Comparison of ENCODE assay signal across 8 cellular contexts in genomic region chr3:71063768-71064287, GRCh38.
DNase-seq lines count a peak whose midpoint lies in the region; ATAC-seq and TF ChIP-seq lines count a peak whose summit lies in the region.

No MANE protein-coding gene starts in this region.

- ATAC-seq in HG02885 (IDR thresholded peaks at IDR 0.05; ENCODE audit: poor library complexity, unreplicated experiment): peak; percentile 30
- ATAC-seq in WTC11: peak; percentile 52
- no peak for ATAC-seq in GM21576 (IDR thresholded peaks at IDR 0.05; ENCODE audit: unreplicated experiment)

- H3K4me3 ChIP-seq in BJ (ENCODE audit: low read depth, low read length): peak overlapping the region; percentile 62
- peak overlapping the region; percentile 70 to 75 (median 74) for H3K4me3 ChIP-seq in liver (ENCODE audit: low read depth in 1 of 3, low read length in 3 of 3)

- no peak overlapping the region for H3K4me3 Mint-ChIP-seq in WTC11

- H3K27me3 ChIP-seq in BJ (ENCODE audit: control insufficient read depth, insufficient read depth, low read length) (no peaks in the 10 kb centered on the region), liver (ENCODE audit: control insufficient read depth in 4 of 4, insufficient read depth in 4 of 4, low read length in 3 of 4) (no peaks in the 10 kb centered on the region)

- under 1% methylated on average over 13 of the region's 13 CpGs for WGBS in liver

- peaks cover 8% of the 10 kb centered on the region for H3K27me3 Mint-ChIP-seq in WTC11 (ENCODE audit: low read depth)

- CTCF ChIA-PET in BJ (lab: Yijun Ruan, JAX) (interaction anchor here (1.1 kb wide), 1 partner anchor 58 kb away, joined by 3 read pairs; no protein-coding TSS in a partner anchor), WTC11 (lab: Charles Lee) (no interaction called here)

- H3K9me3 ChIP-seq in liver (ENCODE audit: control insufficient read depth in 4 of 4, low read length in 3 of 4): no peaks in the 10 kb centered on the region

- peaks cover 0 to 39% (median 30%) of the 10 kb centered on the region in 4 donors for H3K4me1 ChIP-seq in liver (ENCODE audit: control insufficient read depth in 4 of 4, insufficient read depth in 4 of 4, low read length in 3 of 4)

- H3K36me3 ChIP-seq in BJ (ENCODE audit: control insufficient read depth, insufficient read depth, low read length) (no peaks in the 10 kb centered on the region), liver (ENCODE audit: control insufficient read depth in 4 of 4, insufficient read depth in 3 of 4, low read depth in 1 of 4, low read length in 3 of 4) (no peaks in the 10 kb centered on the region)

- peaks cover 63% of the 10 kb centered on the region for H3K4me1 Mint-ChIP-seq in WTC11

- no peak overlapping the region for H3K27ac Mint-ChIP-seq in WTC11

- DNase-seq in BJ (ENCODE audit: low read depth) (no peak), WTC11 (ENCODE audit: low spot score) (peak; percentile 26), dermis blood vessel endothelial cell (peak; percentile 71), globus pallidus (ENCODE audit: low spot score) (no peak)
- DNase-seq in stimulated activated CD4-positive, alpha-beta T cell treated with anti-CD3 and anti-CD28 coated beads, TNF-alpha, amount 100 ng/mL, for 48 hours (ENCODE audit: low read depth in 3 of 3): peak in 2 of 3 donors; percentile 43 to 56

- H3K36me3 Mint-ChIP-seq in WTC11: no peaks in the 10 kb centered on the region

- peak overlapping the region; percentile 92 for H3K27ac ChIP-seq in liver (ENCODE audit: low read depth in 1 of 2, low read length in 2 of 2)

- no peaks in the 10 kb centered on the region for H3K9me3 Mint-ChIP-seq in WTC11

- peak overlapping the region; percentile 68 to 75 for H3K9ac ChIP-seq in liver (ENCODE audit: low read depth in 1 of 2, low read length in 2 of 2)

- TF ChIP-seq CTCF in BJ (IDR thresholded peaks at IDR 0.05; ENCODE audit: insufficient read depth, low read depth, low read length) (no peak), WTC11 (IDR thresholded peaks at IDR 0.05) (no peak), liver (IDR thresholded peaks at IDR 0.05; ENCODE audit: low read depth, low read length, missing input control) (no peak)

- no peak for TF ChIP-seq RAD21 in liver (IDR thresholded peaks at IDR 0.05)

- POLR2A ChIA-PET in BJ (lab: Charles Lee): no interaction called here
- POLR2A ChIA-PET in WTC11 (lab: Charles Lee): no interaction called here

TF ChIP-seq in WTC11, 78 proteins besides CTCF, POLR2A, EP300 and RAD21:
- TF ChIP-seq ELF4 (CRISPR knock-in tag; IDR thresholded peaks at IDR 0.05; ENCODE audit: low read depth): no peak
- no peak for TF ChIP-seq ZNF416 (CRISPR knock-in tag; IDR thresholded peaks at IDR 0.05)

TF ChIP-seq in liver, 16 proteins besides CTCF, POLR2A, EP300 and RAD21:
- no peak for TF ChIP-seq RXRA (IDR thresholded peaks at IDR 0.05)
- TF ChIP-seq REST (IDR thresholded peaks at IDR 0.05): peak; percentile 4
- TF ChIP-seq SP1 (IDR thresholded peaks at IDR 0.05): no peak
- TF ChIP-seq GABPA (IDR thresholded peaks at IDR 0.05 in 1 of 2, conservative IDR thresholded peaks at IDR 0.05 in 1 of 2): no peak
- TF ChIP-seq, protein P1, sequence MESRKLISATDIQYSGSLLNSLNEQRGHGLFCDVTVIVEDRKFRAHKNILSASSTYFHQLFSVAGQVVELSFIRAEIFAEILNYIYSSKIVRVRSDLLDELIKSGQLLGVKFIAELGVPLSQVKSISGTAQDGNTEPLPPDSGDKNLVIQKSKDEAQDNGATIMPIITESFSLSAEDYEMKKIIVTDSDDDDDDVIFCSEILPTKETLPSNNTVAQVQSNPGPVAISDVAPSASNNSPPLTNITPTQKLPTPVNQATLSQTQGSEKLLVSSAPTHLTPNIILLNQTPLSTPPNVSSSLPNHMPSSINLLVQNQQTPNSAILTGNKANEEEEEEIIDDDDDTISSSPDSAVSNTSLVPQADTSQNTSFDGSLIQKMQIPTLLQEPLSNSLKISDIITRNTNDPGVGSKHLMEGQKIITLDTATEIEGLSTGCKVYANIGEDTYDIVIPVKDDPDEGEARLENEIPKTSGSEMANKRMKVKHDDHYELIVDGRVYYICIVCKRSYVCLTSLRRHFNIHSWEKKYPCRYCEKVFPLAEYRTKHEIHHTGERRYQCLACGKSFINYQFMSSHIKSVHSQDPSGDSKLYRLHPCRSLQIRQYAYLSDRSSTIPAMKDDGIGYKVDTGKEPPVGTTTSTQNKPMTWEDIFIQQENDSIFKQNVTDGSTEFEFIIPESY (IDR thresholded peaks at IDR 0.05): no peak
- no peak for TF ChIP-seq JUND (IDR thresholded peaks at IDR 0.05)

Comparison
In these comparisons a context has a peak if more than half of its experiments do, and no peak if none do; other contexts are left out.
1. DNase-seq: peak in WTC11 (single experiment), dermis blood vessel endothelial cell (single experiment) and stimulated activated CD4-positive, alpha-beta T cell treated with anti-CD3 and anti-CD28 coated beads, TNF-alpha, amount 100 ng/mL, for 48 hours (2 of 3); none in BJ (single experiment) and globus pallidus (single experiment).